ENCODE assay signal across 29 cellular contexts in the genomic region with DNA sequence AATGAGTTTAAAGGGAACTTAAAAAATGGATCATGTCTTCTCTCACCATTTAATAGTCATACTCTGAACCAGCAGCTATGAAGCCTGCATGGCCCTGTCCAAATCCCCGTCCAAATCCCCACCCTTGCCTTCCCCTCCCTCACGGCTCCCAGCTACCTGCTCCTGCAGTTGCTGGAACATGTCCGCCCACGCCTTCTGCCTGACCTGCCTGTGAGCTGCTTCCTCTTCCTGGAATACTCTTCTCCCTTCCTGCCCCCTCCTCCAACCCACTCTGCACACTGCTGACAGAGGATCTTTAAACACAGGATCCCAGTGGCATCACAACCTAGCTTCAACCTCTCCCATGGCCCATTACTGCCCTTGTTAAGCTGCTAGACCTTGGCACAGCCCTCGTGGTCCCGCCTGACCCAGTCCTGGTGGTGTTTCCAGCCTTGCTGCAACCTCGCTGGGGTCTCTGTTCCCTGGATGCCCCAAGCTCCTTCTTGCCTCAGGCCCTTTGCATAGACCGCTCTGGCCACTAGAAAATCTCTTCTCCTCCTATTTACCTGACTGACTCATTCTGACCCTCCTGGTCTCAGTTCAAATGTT.
A peak's percentile ranks its signal among the peaks of the same experiment; 100 is the strongest.
DNase-seq lines count a peak whose midpoint lies in the region; FAIRE-seq and TF ChIP-seq lines count a peak whose summit lies in the region.
"Had no signal": no experiment of that assay in that cellular context is flagged by ENCODE, and none has a peak within 500 bp of the region (broad histone marks: within the 10 kb centered on the region; RNA-seq: fewer than 3 reads in every experiment).

No MANE protein-coding gene starts in this region.

- H3K27me3 Mint-ChIP-seq in immature natural killer cell (ENCODE audit: low read depth in 3 of 3): peaks cover 5 to 10% (median 6%) of the 10 kb centered on the region in 3 donors

- H3K9me3 Mint-ChIP-seq in immature natural killer cell: no peaks in the 10 kb centered on the region
- H3K9me3 Mint-ChIP-seq: activated CD4-positive, alpha-beta memory T cell treated with anti-CD3 and anti-CD28 coated beads for 36 hours; activated naive CD8-positive, alpha-beta T cell treated with anti-CD3 and anti-CD28 coated beads for 36 hours; effector memory CD8-positive, alpha-beta T cell; HFFc6; type B pancreatic cell had no signal

- DNase-seq in ecto neural progenitor cell (ENCODE audit: low spot score): peak; percentile 40
- DNase-seq in left kidney (ENCODE audit: low read depth, low spot score): peak; percentile 33
- no peak for DNase-seq in immature natural killer cell
- no peak for DNase-seq in small intestine
- DNase-seq in stimulated activated CD4-positive, alpha-beta T cell treated with anti-CD3 and anti-CD28 coated beads, Interleukin-4, amount 100 ng/mL, for 1 hour: no peak
- DNase-seq in D341Med (ENCODE audit: low spot score): no peak
- DNase-seq: activated effector memory CD4-positive, alpha-beta T cell treated with Interleukin-2 at 50 U/mL for 16 hours; activated naive CD8-positive, alpha-beta T cell treated with anti-CD3 and anti-CD28 coated beads for 36 hours; activated T-cell treated with anti-CD3 and anti-CD28 coated beads for 4 hours; aorta; DND-41; effector memory CD8-positive, alpha-beta T cell; HFFc6; naive B cell; NCI-H2029 treated with DMSO at 0.1 percent for 48 hours; NCI-H226; NCI-H82; SJCRH30; stimulated activated CD4-positive, alpha-beta T cell treated with anti-CD3 and anti-CD28 coated beads, Interleukin-2, amount 100 ng/mL, for 24 hours; substantia nigra; T1000 had no signal

- TF ChIP-seq EP300 in Ishikawa (IDR thresholded peaks at IDR 0.05; ENCODE audit: borderline replicate concordance): no peak

- H3K9ac ChIP-seq in BLaER1 treated with 17β-estradiol and CSF1 and Interleukin-3, amounts not matched to agents 10 nM and 100 nM: no peak overlapping the region

- no peaks in the 10 kb centered on the region for H3K9me3 ChIP-seq in BLaER1 treated with 17β-estradiol and CSF1 and Interleukin-3, amounts not matched to agents 10 nM and 100 nM (replicated peaks in 1 of 11)
- H3K9me3 ChIP-seq in small intestine (ENCODE audit: control insufficient read depth, low read depth): no peaks in the 10 kb centered on the region
- H3K9me3 ChIP-seq: right atrium auricular region, SJCRH30 had no signal

- FAIRE-seq in small intestine (lab: Jason Lieb, UNC): no peak
- FAIRE-seq: islet of Langerhans had no signal

- no peak overlapping the region for H3K27ac Mint-ChIP-seq in immature natural killer cell
- H3K27ac Mint-ChIP-seq: activated CD4-positive, alpha-beta memory T cell treated with anti-CD3 and anti-CD28 coated beads for 36 hours; activated naive CD8-positive, alpha-beta T cell treated with anti-CD3 and anti-CD28 coated beads for 36 hours; effector memory CD8-positive, alpha-beta T cell; HFFc6; mesothelial cell of epicardium; type B pancreatic cell had no signal

- H3K36me3 ChIP-seq in BLaER1 treated with 17β-estradiol and CSF1 and Interleukin-3, amounts not matched to agents 10 nM and 100 nM: no peaks in the 10 kb centered on the region
- H3K36me3 ChIP-seq in small intestine (ENCODE audit: control insufficient read depth in 2 of 2, insufficient read depth in 2 of 2, low read length in 2 of 2): no peaks in the 10 kb centered on the region
- H3K36me3 ChIP-seq: right atrium auricular region, SJCRH30 had no signal

- 68 to 72% (median 70%) methylated on average over 8 of the region's 8 CpGs for WGBS in small intestine, 3 donors

- no peaks in the 10 kb centered on the region for H4K20me1 ChIP-seq in BLaER1 treated with 17β-estradiol and CSF1 and Interleukin-3, amounts not matched to agents 10 nM and 100 nM

- TF ChIP-seq RAD21 in Ishikawa (IDR thresholded peaks at IDR 0.05; ENCODE audit: low read depth): no peak

- no peaks in the 10 kb centered on the region for H3K27me3 ChIP-seq in BLaER1 treated with 17β-estradiol and CSF1 and Interleukin-3, amounts not matched to agents 10 nM and 100 nM
- H3K27me3 ChIP-seq in small intestine (ENCODE audit: control insufficient read depth in 2 of 2, insufficient read depth in 2 of 2, low read length in 2 of 2): peaks cover 0 to 2% of the 10 kb centered on the region in 2 donors
- H3K27me3 ChIP-seq: right atrium auricular region had no signal

- H3K36me3 Mint-ChIP-seq in immature natural killer cell: no peaks in the 10 kb centered on the region
- H3K36me3 Mint-ChIP-seq: activated CD4-positive, alpha-beta memory T cell treated with anti-CD3 and anti-CD28 coated beads for 36 hours; activated naive CD8-positive, alpha-beta T cell treated with anti-CD3 and anti-CD28 coated beads for 36 hours; mesothelial cell of epicardium; naive B cell; type B pancreatic cell had no signal

- peaks cover 7 to 22% (median 20%) of the 10 kb centered on the region in 10 experiments for H3K4me1 ChIP-seq in BLaER1 treated with 17β-estradiol and CSF1 and Interleukin-3, amounts not matched to agents 10 nM and 100 nM
- no peaks in the 10 kb centered on the region for H3K4me1 ChIP-seq in small intestine (ENCODE audit: control insufficient read depth in 2 of 2, insufficient read depth in 1 of 2, low read depth in 1 of 2, low read length in 1 of 2)
- H3K4me1 ChIP-seq: right atrium auricular region, SJCRH30 had no signal

- H3K27ac ChIP-seq in BLaER1 treated with 17β-estradiol and CSF1 and Interleukin-3, amounts not matched to agents 10 nM and 100 nM: no peak overlapping the region
- H3K27ac ChIP-seq in small intestine (ENCODE audit: low read depth in 1 of 2, low read length in 1 of 2): no peak overlapping the region
- H3K27ac ChIP-seq: coronary artery, right atrium auricular region, SJCRH30 had no signal

- H3K4me3 ChIP-seq in BLaER1 treated with 17β-estradiol and CSF1 and Interleukin-3, amounts not matched to agents 10 nM and 100 nM: no peak overlapping the region
- no peak overlapping the region for H3K4me3 ChIP-seq in small intestine (ENCODE audit: low read depth in 1 of 2, low read length in 2 of 2)
- H3K4me3 ChIP-seq: coronary artery, right atrium auricular region, SJCRH30 had no signal

- H3K4me1 Mint-ChIP-seq in immature natural killer cell: no peaks in the 10 kb centered on the region
- H3K4me1 Mint-ChIP-seq: naive B cell had no signal

- no peak overlapping the region for H3K4me3 Mint-ChIP-seq in immature natural killer cell
- H3K4me3 Mint-ChIP-seq: activated CD4-positive, alpha-beta memory T cell treated with anti-CD3 and anti-CD28 coated beads for 36 hours; activated naive CD8-positive, alpha-beta T cell treated with anti-CD3 and anti-CD28 coated beads for 36 hours; effector memory CD8-positive, alpha-beta T cell; HFFc6; mesothelial cell of epicardium; naive B cell; type B pancreatic cell had no signal

- peak overlapping the region; percentile 24 to 75 (median 58); a peak in 20 of 22 replicates for H3K4me2 ChIP-seq in BLaER1 treated with 17β-estradiol and CSF1 and Interleukin-3, amounts not matched to agents 10 nM and 100 nM

TF ChIP-seq in Ishikawa, 13 proteins besides CTCF, POLR2A, EP300 and RAD21:
- TF ChIP-seq TAF1 (IDR thresholded peaks at IDR 0.05; ENCODE audit: low read depth) (no peak), EGR1 (IDR thresholded peaks at IDR 0.05) (peak; percentile 71), FOXM1 (IDR thresholded peaks at IDR 0.05; ENCODE audit: borderline replicate concordance, low read depth) (no peak)

Comparison
In these comparisons a context has a peak if more than half of its experiments do, and no peak if none do; other contexts are left out.
1. DNase-seq: peak in ecto neural progenitor cell (single experiment) and left kidney (single experiment); none in immature natural killer cell (0 of 3), small intestine (single experiment), stimulated activated CD4-positive, alpha-beta T cell treated with anti-CD3 and anti-CD28 coated beads, Interleukin-4, amount 100 ng/mL, for 1 hour (single experiment) and D341Med (single experiment).